In the genomic region with DNA sequence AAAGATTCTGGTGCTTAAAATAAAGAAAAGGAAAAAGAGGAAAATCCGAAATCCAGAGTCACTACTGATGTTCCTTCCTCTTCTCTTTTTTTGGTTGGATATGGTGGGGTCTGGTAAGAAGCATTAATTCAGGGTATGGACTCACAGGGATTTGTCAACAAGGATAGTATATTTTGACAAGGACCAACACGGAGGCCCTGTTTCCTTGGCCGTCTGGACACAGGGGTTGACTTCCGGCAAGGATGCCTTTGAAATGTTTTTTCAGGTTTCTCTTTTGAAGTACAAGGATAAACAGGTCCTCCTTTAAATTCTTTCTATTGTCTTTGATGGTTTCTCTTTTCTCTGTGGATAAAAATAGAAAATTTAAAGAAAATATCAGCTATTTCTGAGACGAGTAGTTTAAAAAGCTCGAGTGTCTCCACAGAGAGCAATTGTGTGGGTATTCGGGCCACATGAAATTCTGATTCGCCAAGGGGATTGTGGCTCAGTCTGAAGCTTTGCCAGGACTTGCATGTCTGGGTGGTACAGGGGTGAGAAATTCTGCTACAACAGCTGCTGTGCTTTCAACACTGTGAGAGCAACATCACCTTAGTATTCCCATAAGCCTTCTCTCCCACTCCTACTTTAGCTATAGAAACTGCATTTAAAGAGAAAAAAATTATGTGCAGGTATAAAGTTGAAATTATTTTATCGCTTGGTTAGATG, we compare ENCODE assay signal across 1 cellular context.
TF ChIP-seq lines count a peak whose summit lies in the region.

No MANE protein-coding gene starts in this region.

TF ChIP-seq in WTC11, 78 proteins besides CTCF, POLR2A, EP300 and RAD21 (continued from another document):
- TF ChIP-seq, protein P1, sequence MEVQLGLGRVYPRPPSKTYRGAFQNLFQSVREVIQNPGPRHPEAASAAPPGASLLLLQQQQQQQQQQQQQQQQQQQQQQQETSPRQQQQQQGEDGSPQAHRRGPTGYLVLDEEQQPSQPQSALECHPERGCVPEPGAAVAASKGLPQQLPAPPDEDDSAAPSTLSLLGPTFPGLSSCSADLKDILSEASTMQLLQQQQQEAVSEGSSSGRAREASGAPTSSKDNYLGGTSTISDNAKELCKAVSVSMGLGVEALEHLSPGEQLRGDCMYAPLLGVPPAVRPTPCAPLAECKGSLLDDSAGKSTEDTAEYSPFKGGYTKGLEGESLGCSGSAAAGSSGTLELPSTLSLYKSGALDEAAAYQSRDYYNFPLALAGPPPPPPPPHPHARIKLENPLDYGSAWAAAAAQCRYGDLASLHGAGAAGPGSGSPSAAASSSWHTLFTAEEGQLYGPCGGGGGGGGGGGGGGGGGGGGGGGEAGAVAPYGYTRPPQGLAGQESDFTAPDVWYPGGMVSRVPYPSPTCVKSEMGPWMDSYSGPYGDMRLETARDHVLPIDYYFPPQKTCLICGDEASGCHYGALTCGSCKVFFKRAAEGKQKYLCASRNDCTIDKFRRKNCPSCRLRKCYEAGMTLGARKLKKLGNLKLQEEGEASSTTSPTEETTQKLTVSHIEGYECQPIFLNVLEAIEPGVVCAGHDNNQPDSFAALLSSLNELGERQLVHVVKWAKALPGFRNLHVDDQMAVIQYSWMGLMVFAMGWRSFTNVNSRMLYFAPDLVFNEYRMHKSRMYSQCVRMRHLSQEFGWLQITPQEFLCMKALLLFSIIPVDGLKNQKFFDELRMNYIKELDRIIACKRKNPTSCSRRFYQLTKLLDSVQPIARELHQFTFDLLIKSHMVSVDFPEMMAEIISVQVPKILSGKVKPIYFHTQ (CRISPR knock-in tag; IDR thresholded peaks at IDR 0.05), result no peak
- TF ChIP-seq, protein P2, sequence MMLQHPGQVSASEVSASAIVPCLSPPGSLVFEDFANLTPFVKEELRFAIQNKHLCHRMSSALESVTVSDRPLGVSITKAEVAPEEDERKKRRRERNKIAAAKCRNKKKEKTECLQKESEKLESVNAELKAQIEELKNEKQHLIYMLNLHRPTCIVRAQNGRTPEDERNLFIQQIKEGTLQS (CRISPR knock-in tag; conservative IDR thresholded peaks at IDR 0.05), result no peak
- no peak for TF ChIP-seq OVOL2 (CRISPR knock-in tag; IDR thresholded peaks at IDR 0.05; ENCODE audit: borderline replicate concordance)
- TF ChIP-seq NR2C2 (CRISPR knock-in tag; IDR thresholded peaks at IDR 0.05), result no peak
- no peak for TF ChIP-seq SP1 (CRISPR knock-in tag; conservative IDR thresholded peaks at IDR 0.05)
- no peak for TF ChIP-seq CREM (CRISPR knock-in tag; IDR thresholded peaks at IDR 0.05)
- no peak for TF ChIP-seq ZNF281 (CRISPR knock-in tag; IDR thresholded peaks at IDR 0.05)
